Comparison of ENCODE assay signal across 8 cellular contexts in genomic region chr6:2221724-2222274, GRCh38. TPM values are rescaled to one million over a fixed set of nuclear protein-coding genes. Genes with fewer than 3 reads are reported as not detected.
DNase-seq lines count a peak whose midpoint lies in the region; ATAC-seq and TF ChIP-seq lines count a peak whose summit lies in the region.

No MANE protein-coding gene starts in this region.

- ATAC-seq in GM19455 (IDR thresholded peaks at IDR 0.05; ENCODE audit: unreplicated experiment) (peak; percentile 59), PC-3 (no peak)

- 58% methylated on average over 6 of the region's 6 CpGs for WGBS in suprapubic skin

- H3K9me3 ChIP-seq in BLaER1 (no peaks in the 10 kb centered on the region), Peyer's patch (no peaks in the 10 kb centered on the region), suprapubic skin (no peaks in the 10 kb centered on the region), PC-3 (ENCODE audit: low read length) (no peaks in the 10 kb centered on the region)

- H4K20me1 ChIP-seq in BLaER1 (peaks cover 39% of the 10 kb centered on the region), PC-3 (ENCODE audit: low read length) (no peaks in the 10 kb centered on the region)

- peak overlapping the region; percentile 59; the same call in 1 of the 2 replicates for H3K27ac ChIP-seq in BLaER1
- peak overlapping the region; percentile 15 to 59 (median 46) for H3K27ac ChIP-seq in Peyer's patch
- H3K27ac ChIP-seq in suprapubic skin = no peak overlapping the region
- no peak overlapping the region for H3K27ac ChIP-seq in PC-3 (ENCODE audit: low read length)

- TF ChIP-seq EP300 in suprapubic skin (IDR thresholded peaks at IDR 0.05) = no peak

- no peak for TF ChIP-seq POLR2A in Peyer's patch (IDR thresholded peaks at IDR 0.05)
- TF ChIP-seq POLR2A in suprapubic skin (IDR thresholded peaks at IDR 0.05) = no peak

- no peak for TF ChIP-seq CTCF in Peyer's patch (IDR thresholded peaks at IDR 0.05)
- TF ChIP-seq CTCF in suprapubic skin (IDR thresholded peaks at IDR 0.05) = no peak
- no peak for TF ChIP-seq CTCF in PC-3 (conservative IDR thresholded peaks at IDR 0.05; ENCODE audit: low read depth, low read length)

- intact Hi-C loops in PC-3 (cut with micrococcal nuclease) = no loop called here

- H3K4me2 ChIP-seq in BLaER1 (peak overlapping the region; percentile 87), PC-3 (ENCODE audit: low read length) (no peak overlapping the region)

- H3K9me2 ChIP-seq in PC-3 (replicated peaks; ENCODE audit: low read length) = no peaks in the 10 kb centered on the region

- H3K9ac ChIP-seq in BLaER1 (peak overlapping the region; percentile 67), PC-3 (ENCODE audit: low read length) (no peak overlapping the region)

- no peaks in the 10 kb centered on the region for H3K27me3 ChIP-seq in BLaER1
- no peaks in the 10 kb centered on the region for H3K27me3 ChIP-seq in Peyer's patch
- H3K27me3 ChIP-seq in suprapubic skin = no peaks in the 10 kb centered on the region
- no peaks in the 10 kb centered on the region for H3K27me3 ChIP-seq in PC-3 (ENCODE audit: low read length)

- peaks cover 4% of the 10 kb centered on the region for H3F3A ChIP-seq in PC-3 (ENCODE audit: low read length, unreplicated experiment)

- H3K79me2 ChIP-seq in PC-3 (ENCODE audit: low read length) = peaks cover 82% of the 10 kb centered on the region

- no TSS peak for BruUV-seq in PC-3 (replicated peaks; lab: Mats Ljungman, UMichigan)

- H3K4me3 ChIP-seq in BLaER1 (peak overlapping the region; percentile 59), Peyer's patch (peak overlapping the region; percentile 33 to 60 (median 42)), suprapubic skin (peak overlapping the region; percentile 38), PC-3 (ENCODE audit: low read length) (no peak overlapping the region)

- POLR2A ChIA-PET in PC-3 (lab: Charles Lee; ENCODE audit: unreplicated experiment) = no interaction called here

- peaks cover 14% of the 10 kb centered on the region for H3K4me1 ChIP-seq in BLaER1
- H3K4me1 ChIP-seq in Peyer's patch = peaks cover 0 to 27% (median 2%) of the 10 kb centered on the region in 4 donors
- H3K4me1 ChIP-seq in suprapubic skin = no peaks in the 10 kb centered on the region
- H3K4me1 ChIP-seq in PC-3 (ENCODE audit: insufficient read depth, low read length) = peaks cover 41% of the 10 kb centered on the region

- H3K36me3 ChIP-seq in BLaER1 = no peaks in the 10 kb centered on the region
- H3K36me3 ChIP-seq in Peyer's patch = no peaks in the 10 kb centered on the region
- no peaks in the 10 kb centered on the region for H3K36me3 ChIP-seq in suprapubic skin
- H3K36me3 ChIP-seq in PC-3 (ENCODE audit: low read depth, low read length) = no peaks in the 10 kb centered on the region

- H2AFZ ChIP-seq in PC-3 (ENCODE audit: low read length) = no peak overlapping the region

- DNase-seq in Peyer's patch = no peak
- peak; percentile 50 for DNase-seq in fibroblast of peridontal ligament (ENCODE audit: extremely low read depth)
- DNase-seq in suprapubic skin (ENCODE audit: low spot score in 2 of 2) = no peak
- DNase-seq in NCI-H82 treated with DMSO at 0.1 percent for 48 hours (lab: John Stamatoyannopoulos, UW; ENCODE audit: unreplicated experiment) = no peak
- no peak for DNase-seq in iPS-NIHi7 (ENCODE audit: extremely low spot score)
- DNase-seq in PC-3 = no peak

- CTCF ChIA-PET in PC-3 (lab: Charles Lee) = no interaction called here

RNA-seq across cellular contexts. Expression of gene GMDS, which starts 23.6 kb away (rescaled TPM):
- total RNA-seq in Peyer's patch = 100 to 1,000 TPM; 197 to 375 (median 215) TPM
- 10 to 100 TPM; 11.7 to 19.3 (median 13.2) TPM for total RNA-seq in suprapubic skin
- 18.3 and 21.0 TPM in 2 replicates for total RNA-seq in PC-3 (2014; rRNA removed)

Comparison
In these comparisons a context has a peak if more than half of its experiments do, and no peak if none do; other contexts are left out.
1. H3K27ac ChIP-seq: peak in BLaER1 (single experiment) and Peyer's patch (4 of 4); none in suprapubic skin (single experiment) and PC-3 (single experiment).